1 cellular context compared by ENCODE assay signal in genomic region chr17:82668631-82669099, GRCh38.
A peak's percentile ranks its signal among the peaks of the same experiment; 100 is the strongest.
TF ChIP-seq lines count a peak whose summit lies in the region.

No MANE protein-coding gene starts in this region.

TF ChIP-seq in HepG2, 621 proteins besides CTCF, POLR2A, EP300 and RAD21 (continued from another document and continues in another):
- TF ChIP-seq SNAPC4 (CRISPR knock-in tag; IDR thresholded peaks at IDR 0.05) (0 out of 2 replicates have a peak, but pooled peaks have one; percentile 24), ZHX2 (IDR thresholded peaks at IDR 0.05; ENCODE audit: low read depth) (0 out of 2 replicates have a peak, but pooled peaks have one; percentile 50), ZHX2 (CRISPR knock-in tag; IDR thresholded peaks at IDR 0.05; ENCODE audit: borderline replicate concordance) (no peak), TBX2 (CRISPR knock-in tag; IDR thresholded peaks at IDR 0.05; ENCODE audit: borderline replicate concordance) (peak; percentile 47; the same call in 1 of the 2 replicates), ZNF10 (CRISPR knock-in tag; IDR thresholded peaks at IDR 0.05; ENCODE audit: borderline replicate concordance, low read depth) (no peak), ZNF274 (CRISPR knock-in tag; IDR thresholded peaks at IDR 0.05) (peak; percentile 77), RFXANK (CRISPR knock-in tag; IDR thresholded peaks at IDR 0.05) (no peak), NFIB (CRISPR knock-in tag; IDR thresholded peaks at IDR 0.05; ENCODE audit: borderline replicate concordance) (no peak), TFE3 (CRISPR knock-in tag; IDR thresholded peaks at IDR 0.05) (0 out of 2 replicates have a peak, but pooled peaks have one; percentile 17), FOXP1 (IDR thresholded peaks at IDR 0.05) (no peak), FOXP1 (CRISPR knock-in tag; IDR thresholded peaks at IDR 0.05) (no peak), MYPOP (CRISPR knock-in tag; IDR thresholded peaks at IDR 0.05) (no peak), CCDC6 (CRISPR knock-in tag; IDR thresholded peaks at IDR 0.05) (no peak), CBFB (CRISPR knock-in tag; IDR thresholded peaks at IDR 0.05) (peak; percentile 52; the same call in 1 of the 2 replicates), ZNF598 (CRISPR knock-in tag; IDR thresholded peaks at IDR 0.05; ENCODE audit: borderline replicate concordance) (peak; percentile 96; the same call in 1 of the 2 replicates), ATF5 (CRISPR knock-in tag; IDR thresholded peaks at IDR 0.05; ENCODE audit: low read depth) (no peak), HNRNPK (IDR thresholded peaks at IDR 0.05; ENCODE audit: low read depth, low read length, poor library complexity, severe bottlenecking) (no peak), NCOA2 (CRISPR knock-in tag; IDR thresholded peaks at IDR 0.05) (peak; percentile 18; the same call in 1 of the 2 replicates), ZNF225 (CRISPR knock-in tag; IDR thresholded peaks at IDR 0.05) (no peak), ZXDC (CRISPR knock-in tag; IDR thresholded peaks at IDR 0.05) (peak; percentile 87), PHF8 (CRISPR knock-in tag; IDR thresholded peaks at IDR 0.05) (peak; percentile 55), ZNF710 (CRISPR knock-in tag; IDR thresholded peaks at IDR 0.05; ENCODE audit: borderline replicate concordance) (peak; percentile 73; the same call in 1 of the 2 replicates), ZFP1 (CRISPR knock-in tag; IDR thresholded peaks at IDR 0.05) (peak; percentile 57; the same call in 1 of the 2 replicates), EED (CRISPR knock-in tag; IDR thresholded peaks at IDR 0.05) (peak; percentile 61; the same call in 1 of the 2 replicates), ZFP90 (CRISPR knock-in tag; IDR thresholded peaks at IDR 0.05; ENCODE audit: borderline replicate concordance) (peak; percentile 74), YY1 (IDR thresholded peaks at IDR 0.05; ENCODE audit: insufficient read depth, insufficient replicate concordance, low read depth, low read length) (peak; percentile 82), KDM2A (CRISPR knock-in tag; IDR thresholded peaks at IDR 0.05; ENCODE audit: borderline replicate concordance, low read depth) (peak; percentile 86), SRSF4 (IDR thresholded peaks at IDR 0.05; ENCODE audit: low read depth, low read length, poor library complexity, severe bottlenecking) (no peak), ZBTB49 (CRISPR knock-in tag; IDR thresholded peaks at IDR 0.05; ENCODE audit: borderline replicate concordance) (no peak), ZNF766 (CRISPR knock-in tag; IDR thresholded peaks at IDR 0.05; ENCODE audit: borderline replicate concordance) (no peak), ZNF251 (CRISPR knock-in tag; IDR thresholded peaks at IDR 0.05) (no peak), BCL3 (CRISPR knock-in tag; IDR thresholded peaks at IDR 0.05) (peak; percentile 87; the same call in 1 of the 2 replicates), ZNF878 (CRISPR knock-in tag; IDR thresholded peaks at IDR 0.05) (no peak)
